8 cellular contexts compared by ENCODE assay signal in the genomic region with DNA sequence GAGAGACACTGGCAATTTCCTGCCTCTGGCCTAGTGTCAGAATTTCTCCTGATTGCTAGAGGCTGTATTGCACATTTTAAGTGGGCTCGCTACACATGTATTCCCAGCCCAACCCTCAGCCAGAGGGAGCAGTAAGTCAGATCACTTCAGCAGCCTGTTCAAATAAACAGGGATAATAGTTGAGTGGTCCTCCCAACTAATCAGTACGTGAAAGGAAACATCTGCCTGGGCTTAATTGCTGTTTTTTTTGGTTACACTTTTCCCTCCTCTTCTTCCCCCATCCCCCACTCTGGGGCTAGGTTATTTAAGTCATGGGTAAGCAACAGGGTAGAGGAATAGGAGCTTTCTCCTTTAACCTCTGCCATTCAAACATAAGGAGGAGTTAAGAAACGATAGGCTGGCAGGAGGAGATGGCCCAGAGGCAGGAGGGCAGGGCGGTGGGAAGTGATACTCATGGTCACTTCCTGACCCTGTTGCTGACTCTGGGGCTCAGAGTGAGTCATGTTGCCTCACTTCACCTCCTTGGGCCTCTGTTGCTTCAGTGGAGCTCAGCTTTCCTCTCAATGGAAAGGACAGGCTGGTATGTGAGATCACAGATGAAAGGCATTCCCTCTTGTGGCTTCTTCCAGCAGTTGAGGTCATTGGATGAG.
A peak's percentile ranks its signal among the peaks of the same experiment; 100 is the strongest.
DNase-seq lines count a peak whose midpoint lies in the region; ATAC-seq and TF ChIP-seq lines count a peak whose summit lies in the region.
"Not testable (repeated sequence)": the region's sequence is repeated elsewhere in the genome, so short reads cannot be mapped to it uniquely, and the experiment has no call there.

No MANE protein-coding gene starts in this region.

- not testable (repeated sequence) for TF ChIP-seq CTCF in RWPE2 (IDR thresholded peaks at IDR 0.05; ENCODE audit: poor library complexity, severe bottlenecking); left lung (IDR thresholded peaks at IDR 0.05); upper lobe of left lung (IDR thresholded peaks at IDR 0.05)

- not testable (repeated sequence) for H3K36me3 ChIP-seq in RWPE2 (ENCODE audit: low read depth); left lung; upper lobe of left lung

- not testable (repeated sequence) for H3K4me3 ChIP-seq in RWPE2 (ENCODE audit: severe bottlenecking); left lung; upper lobe of left lung

- DNase-seq in RWPE2 (ENCODE audit: low spot score), result not testable (repeated sequence)
- peak; percentile 9 for DNase-seq in activated naive CD4-positive, alpha-beta T cell treated with Interleukin-2 at 50 U/mL for 16 hours
- DNase-seq in erythroblast (lab: John Stamatoyannopoulos, UW), result peak; percentile 22 to 36
- peak; percentile 44 to 80 for DNase-seq in left lung
- DNase-seq in sciatic nerve (ENCODE audit: low spot score), result peak; percentile 54
- peak in 1 of 2 donors; percentile 56 for DNase-seq in upper lobe of left lung

- ATAC-seq in HG02798 (IDR thresholded peaks at IDR 0.05; ENCODE audit: poor library complexity, unreplicated experiment) (peak; percentile 46), RWPE2 (ENCODE audit: low read depth) (peak; percentile 87), left lung (peak; percentile 79), sciatic nerve (peak; percentile 81), upper lobe of left lung (ENCODE audit: low FRiP score in 2 of 2) (peak; percentile 70 to 88)
- peak; percentile 31 to 32 for ATAC-seq in activated CD4-positive, CD25-positive, alpha-beta regulatory T cell treated with anti-CD3 and anti-CD28 coated beads, Interleukin-2, amount 50 U/mL, for 24 hours

- H3K4me1 ChIP-seq in RWPE2 (ENCODE audit: insufficient read depth, poor library complexity, severe bottlenecking); left lung; upper lobe of left lung: not testable (repeated sequence)

- intact Hi-C loops in left lung (cut with DNase I); sciatic nerve (cut with DNase I): not testable (repeated sequence)

- 18 to 25% methylated on average over 1 of the region's 4 CpGs for WGBS in upper lobe of left lung, 2 donors

- TF ChIP-seq EP300 in upper lobe of left lung (IDR thresholded peaks at IDR 0.05), result not testable (repeated sequence)

- not testable (repeated sequence) for TF ChIP-seq POLR2A in erythroblast (IDR thresholded peaks at IDR 0.05; ENCODE audit: low read length); upper lobe of left lung (IDR thresholded peaks at IDR 0.05)

- not testable (repeated sequence) for H3K27ac ChIP-seq in RWPE2 (ENCODE audit: poor library complexity, severe bottlenecking); upper lobe of left lung
- peak overlapping the region in 1 of 2 donors; percentile 63 for H3K27ac ChIP-seq in left lung

- H3K9me3 ChIP-seq in RWPE2 (ENCODE audit: severe bottlenecking); left lung; upper lobe of left lung: not testable (repeated sequence)

- not testable (repeated sequence) for H3K27me3 ChIP-seq in RWPE2 (ENCODE audit: insufficient read depth, poor library complexity, severe bottlenecking); left lung; upper lobe of left lung

Comparison
In these comparisons a context has a peak if more than half of its experiments do, and no peak if none do; other contexts are left out.
1. ATAC-seq: peak in every context shown above with its lines; median percentile 87 in RWPE2; 81 in sciatic nerve; 79 in left lung; 79 in upper lobe of left lung; 46 in HG02798; 32 in activated CD4-positive, CD25-positive, alpha-beta regulatory T cell treated with anti-CD3 and anti-CD28 coated beads, Interleukin-2, amount 50 U/mL, for 24 hours.